ENCODE assay signal across 8 cellular contexts in the genomic region with DNA sequence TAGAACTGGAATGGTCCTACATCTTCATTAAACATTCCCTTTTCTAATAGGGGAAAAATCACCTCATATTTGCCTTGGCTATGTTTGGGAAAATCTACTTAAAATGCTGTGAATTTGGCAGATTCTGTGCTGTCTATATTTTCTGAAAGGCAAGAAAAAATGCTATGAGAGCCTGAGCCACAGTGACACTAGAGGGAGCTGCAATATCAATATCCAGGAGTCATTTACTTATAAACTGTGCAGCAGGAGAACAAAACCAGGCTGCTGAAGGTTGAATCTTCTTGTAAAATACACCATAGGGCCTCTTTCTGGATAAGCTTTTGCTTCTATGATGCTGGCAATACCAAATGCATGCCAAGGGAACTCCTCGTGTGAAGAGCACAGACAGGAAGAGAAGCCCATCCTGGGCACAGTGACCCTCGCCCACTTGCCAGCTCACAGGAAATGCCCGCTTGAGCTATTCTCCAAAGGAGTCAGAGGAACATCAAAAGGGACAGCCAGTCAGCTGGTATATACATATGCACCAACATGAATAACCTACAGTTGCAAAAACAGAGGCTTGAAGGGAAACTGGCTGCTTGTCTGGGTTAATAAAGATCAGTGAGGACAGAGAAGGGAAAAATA. TPM values are rescaled to one million over a fixed set of nuclear protein-coding genes. Genes with fewer than 3 reads are reported as not detected.
DNase-seq lines count a peak whose midpoint lies in the region; ATAC-seq and TF ChIP-seq lines count a peak whose summit lies in the region.

No MANE protein-coding gene starts in this region.

- peak; percentile 80 for DNase-seq in AG10803 (ENCODE audit: low read depth)
- DNase-seq in NCI-H2171 (lab: John Stamatoyannopoulos, UW) = peak; percentile 34
- DNase-seq in activated CD4-positive, alpha-beta T cell treated with anti-CD3 and anti-CD28 coated beads, Interleukin-2, amount 10 ng/mL, durations not matched to agents 7 days and 5 days = peak; percentile 65
- DNase-seq in fibroblast of pulmonary artery (ENCODE audit: low read depth) = peak; percentile 89
- peak; percentile 48 for DNase-seq in non-pigmented ciliary epithelial cell (ENCODE audit: low read depth)

- POLR2A ChIA-PET in activated CD4-positive, alpha-beta T cell treated with anti-CD3 and anti-CD28 coated beads, Interleukin-2, amount 10 ng/mL, durations not matched to agents 7 days and 5 days (lab: Charles Lee) = interaction anchor here (0.7 kb wide), 1 partner anchor 373 kb away, joined by 3 read pairs; no protein-coding TSS in a partner anchor

- H3K4me3 ChIP-seq in AG10803 (ENCODE audit: low read length) = no peak overlapping the region
- H3K4me3 ChIP-seq in fibroblast of pulmonary artery (replicated peaks; ENCODE audit: low read depth, low read length) = no peak overlapping the region

- H3K9me3 Mint-ChIP-seq in activated CD4-positive, alpha-beta T cell treated with anti-CD3 and anti-CD28 coated beads, Interleukin-2, amount 10 ng/mL, durations not matched to agents 7 days and 5 days = no peaks in the 10 kb centered on the region

- H3K4me1 Mint-ChIP-seq in activated CD4-positive, alpha-beta T cell treated with anti-CD3 and anti-CD28 coated beads, Interleukin-2, amount 10 ng/mL, durations not matched to agents 7 days and 5 days = peaks cover 14% of the 10 kb centered on the region

- TF ChIP-seq CTCF in AG10803 (conservative IDR thresholded peaks at IDR 0.05; ENCODE audit: low read length) (peak; percentile 90), GM12873 (IDR thresholded peaks at IDR 0.05; ENCODE audit: insufficient read depth, low read depth, low read length, missing control alignments) (peak; percentile 75), fibroblast of pulmonary artery (IDR thresholded peaks at IDR 0.05; ENCODE audit: low read length, missing control alignments) (peak; percentile 94)

- CTCF ChIA-PET in activated CD4-positive, alpha-beta T cell treated with anti-CD3 and anti-CD28 coated beads, Interleukin-2, amount 10 ng/mL, durations not matched to agents 7 days and 5 days (lab: Charles Lee) = interaction anchor here (0.7 to 3.7 kb wide), 7 partner anchors 14 to 612 kb away, joined by 3 to 23 read pairs (median 4); no protein-coding TSS in a partner anchor

- ATAC-seq in HG03457 (IDR thresholded peaks at IDR 0.05; ENCODE audit: unreplicated experiment) = no peak
- no peak for ATAC-seq in HG03460 (IDR thresholded peaks at IDR 0.05; ENCODE audit: unreplicated experiment)

- H3K4me3 Mint-ChIP-seq in activated CD4-positive, alpha-beta T cell treated with anti-CD3 and anti-CD28 coated beads, Interleukin-2, amount 10 ng/mL, durations not matched to agents 7 days and 5 days = no peak overlapping the region

- no peaks in the 10 kb centered on the region for H3K36me3 Mint-ChIP-seq in activated CD4-positive, alpha-beta T cell treated with anti-CD3 and anti-CD28 coated beads, Interleukin-2, amount 10 ng/mL, durations not matched to agents 7 days and 5 days (ENCODE audit: low read depth)

- no peaks in the 10 kb centered on the region for H3K27me3 Mint-ChIP-seq in activated CD4-positive, alpha-beta T cell treated with anti-CD3 and anti-CD28 coated beads, Interleukin-2, amount 10 ng/mL, durations not matched to agents 7 days and 5 days

- no peak overlapping the region for H3K27ac Mint-ChIP-seq in activated CD4-positive, alpha-beta T cell treated with anti-CD3 and anti-CD28 coated beads, Interleukin-2, amount 10 ng/mL, durations not matched to agents 7 days and 5 days

RNA-seq across cellular contexts. Expression of a gene that starts 48.0 kb away (rescaled TPM):
- 10 to 100 TPM; 14.5 to 16.7 TPM for total RNA-seq in activated CD4-positive, alpha-beta T cell treated with anti-CD3 and anti-CD28 coated beads, Interleukin-2, amount 10 ng/mL, durations not matched to agents 7 days and 5 days

Comparison
In these comparisons a context has a peak if more than half of its experiments do, and no peak if none do; other contexts are left out.
1. DNase-seq: peak in every context shown above with its lines; median percentile 89 in fibroblast of pulmonary artery; 80 in AG10803; 65 in activated CD4-positive, alpha-beta T cell treated with anti-CD3 and anti-CD28 coated beads, Interleukin-2, amount 10 ng/mL, durations not matched to agents 7 days and 5 days; 48 in non-pigmented ciliary epithelial cell; 34 in NCI-H2171.